In genomic region chr4:10298681-10299080, GRCh38 we compare ENCODE assay signal across 26 cellular contexts.
"Had no signal": no experiment of that assay in that cellular context is flagged by ENCODE, and none has a peak within 500 bp of the region (broad histone marks: within the 10 kb centered on the region; RNA-seq: fewer than 3 reads in every experiment).

No MANE protein-coding gene starts in this region.

- H3K36me3 ChIP-seq: colonic mucosa, esophagus muscularis mucosa, esophagus squamous epithelium, gastrocnemius medialis, gastroesophageal sphincter, heart left ventricle, heart right ventricle had no signal

- H3K9me3 ChIP-seq: colonic mucosa, esophagus muscularis mucosa, esophagus squamous epithelium, gastrocnemius medialis, gastroesophageal sphincter, heart left ventricle, heart right ventricle had no signal

- H3K27me3 ChIP-seq: colonic mucosa, dorsolateral prefrontal cortex, esophagus muscularis mucosa, foreskin keratinocyte, gastrocnemius medialis, gastroesophageal sphincter, heart left ventricle had no signal

- H3K27ac ChIP-seq: colonic mucosa, coronary artery, dorsolateral prefrontal cortex, esophagus muscularis mucosa, esophagus squamous epithelium, foreskin keratinocyte, gastrocnemius medialis, gastroesophageal sphincter, heart left ventricle, heart right ventricle had no signal

- DNase-seq: colonic mucosa; cortex of kidney; dermis blood vessel endothelial cell; dorsolateral prefrontal cortex; effector CD4-positive, alpha-beta T cell; effector CD8-positive, alpha-beta T cell; effector memory CD4-positive, alpha-beta T cell; effector memory CD8-positive, alpha-beta T cell; endodermal cell; erythroblast; esophagus squamous epithelium; foreskin fibroblast; foreskin keratinocyte; foreskin melanocyte; gastrocnemius medialis; glutamatergic neuron; head of caudate nucleus; heart left ventricle; heart right ventricle had no signal

- H3K4me1 ChIP-seq: colonic mucosa, esophagus muscularis mucosa, gastrocnemius medialis, gastroesophageal sphincter had no signal

- FAIRE-seq: colon, endometrium, endothelial cell of umbilical vein, frontal cortex had no signal

- H3K4me3 ChIP-seq: colonic mucosa, coronary artery, dorsolateral prefrontal cortex, esophagus muscularis mucosa, esophagus squamous epithelium, gastrocnemius medialis, gastroesophageal sphincter, heart left ventricle, heart right ventricle had no signal
